ENCODE assay signal across 17 cellular contexts in genomic region chr12:88947486-88948043, GRCh38.
A peak's percentile ranks its signal among the peaks of the same experiment; 100 is the strongest.
DNase-seq lines count a peak whose midpoint lies in the region; ATAC-seq and TF ChIP-seq lines count a peak whose summit lies in the region.
"Had no signal": no experiment of that assay in that cellular context is flagged by ENCODE, and none has a peak within 500 bp of the region (broad histone marks: within the 10 kb centered on the region; RNA-seq: fewer than 3 reads in every experiment).

No MANE protein-coding gene starts in this region.

- in situ Hi-C loops in SK-MEL-5 (cut with HindIII; ENCODE audit: low pct_unique_long_range_greater_than_20kb, low sequenced_read_pairs): no loop called here

- CTCF ChIA-PET in HEK293T (lab: Yijun Ruan, JAX): no interaction called here

- peaks cover 4% of the 10 kb centered on the region for H3K9me3 Mint-ChIP-seq in neural crest cell
- H3K9me3 Mint-ChIP-seq: stimulated activated effector memory CD8-positive, alpha-beta T cell treated with anti-CD3 and anti-CD28 coated beads, Interleukin-12 subunit alpha, Interleukin-12 subunit beta, amount 100 ng/mL, for 72 hours had no signal

- no peak for ATAC-seq in stimulated activated naive CD8-positive, alpha-beta T cell treated with anti-CD3 and anti-CD28 coated beads, Interleukin-15, Interleukin-2, amounts not matched to agents 100 U/mL and 50 U/mL, for 24 hours
- no peak for ATAC-seq in GM21526 (IDR thresholded peaks at IDR 0.05; ENCODE audit: low FRiP score, unreplicated experiment)
- ATAC-seq: body of pancreas; K562; stimulated activated effector memory CD8-positive, alpha-beta T cell treated with anti-CD3 and anti-CD28 coated beads, Interleukin-12 subunit alpha, Interleukin-12 subunit beta, amount 100 ng/mL, for 72 hours had no signal

- H3K36me3 Mint-ChIP-seq in neural crest cell (ENCODE audit: low read depth): no peaks in the 10 kb centered on the region
- H3K36me3 Mint-ChIP-seq: stimulated activated effector memory CD8-positive, alpha-beta T cell treated with anti-CD3 and anti-CD28 coated beads, Interleukin-12 subunit alpha, Interleukin-12 subunit beta, amount 100 ng/mL, for 72 hours had no signal

- peaks cover 23% of the 10 kb centered on the region for H3K4me1 Mint-ChIP-seq in neural crest cell
- H3K4me1 Mint-ChIP-seq: stimulated activated effector memory CD8-positive, alpha-beta T cell treated with anti-CD3 and anti-CD28 coated beads, Interleukin-12 subunit alpha, Interleukin-12 subunit beta, amount 100 ng/mL, for 72 hours had no signal

- DNase-seq in DMS79 treated with DMSO at 0.1 percent for 48 hours (lab: John Stamatoyannopoulos, UW) (peak; percentile 39), DMS79 (lab: John Stamatoyannopoulos, UW) (no peak), HEK293T (ENCODE audit: extremely low spot score) (no peak), SK-MEL-5 (ENCODE audit: low read depth, low spot score) (peak; percentile 19), neural crest cell (ENCODE audit: low read depth, low spot score) (no peak), NCI-H2081 treated with DMSO at 0.1 percent for 48 hours (lab: John Stamatoyannopoulos, UW) (no peak)
- DNase-seq in stimulated activated naive CD8-positive, alpha-beta T cell treated with anti-CD3 and anti-CD28 coated beads, Interleukin-15, Interleukin-2, amounts not matched to agents 100 U/mL and 50 U/mL, for 24 hours: no peak
- DNase-seq: body of pancreas; COR-L47; effector CD4-positive, alpha-beta T cell; islet precursor cell; midbrain; OCI-M1; upper lobe of right lung had no signal

- H3K27ac Mint-ChIP-seq in neural crest cell (ENCODE audit: unreplicated experiment): no peak overlapping the region
- H3K27ac Mint-ChIP-seq: stimulated activated effector memory CD8-positive, alpha-beta T cell treated with anti-CD3 and anti-CD28 coated beads, Interleukin-12 subunit alpha, Interleukin-12 subunit beta, amount 100 ng/mL, for 72 hours had no signal

- POLR2A ChIA-PET in HEK293T (lab: Yijun Ruan, JAX): no interaction called here

- peak; percentile 27 for TF ChIP-seq CTCF in neural crest cell (conservative IDR thresholded peaks at IDR 0.05)

- no peaks in the 10 kb centered on the region for H3K27me3 Mint-ChIP-seq in neural crest cell (ENCODE audit: low read depth)

- no peak overlapping the region for H3K4me3 Mint-ChIP-seq in neural crest cell
- H3K4me3 Mint-ChIP-seq: stimulated activated effector memory CD8-positive, alpha-beta T cell treated with anti-CD3 and anti-CD28 coated beads, Interleukin-12 subunit alpha, Interleukin-12 subunit beta, amount 100 ng/mL, for 72 hours had no signal

TF ChIP-seq in HEK293T, 16 proteins besides CTCF, POLR2A, EP300 and RAD21:
- TF ChIP-seq PKNOX1 (IDR thresholded peaks at IDR 0.05) (peak; percentile 48; the same call in 1 of the 2 replicates), FOXA1 (IDR thresholded peaks at IDR 0.05) (no peak)
TF ChIP-seq in HEK293T: peak in this region for 1.

Comparison
In these comparisons a context has a peak if more than half of its experiments do, and no peak if none do; other contexts are left out.
1. DNase-seq: peak in DMS79 treated with DMSO at 0.1 percent for 48 hours (single experiment) and SK-MEL-5 (single experiment); none in DMS79 (single experiment), HEK293T (single experiment), neural crest cell (single experiment), stimulated activated naive CD8-positive, alpha-beta T cell treated with anti-CD3 and anti-CD28 coated beads, Interleukin-15, Interleukin-2, amounts not matched to agents 100 U/mL and 50 U/mL, for 24 hours (single experiment) and NCI-H2081 treated with DMSO at 0.1 percent for 48 hours (single experiment).